10 cellular contexts compared by ENCODE assay signal in the genomic region with DNA sequence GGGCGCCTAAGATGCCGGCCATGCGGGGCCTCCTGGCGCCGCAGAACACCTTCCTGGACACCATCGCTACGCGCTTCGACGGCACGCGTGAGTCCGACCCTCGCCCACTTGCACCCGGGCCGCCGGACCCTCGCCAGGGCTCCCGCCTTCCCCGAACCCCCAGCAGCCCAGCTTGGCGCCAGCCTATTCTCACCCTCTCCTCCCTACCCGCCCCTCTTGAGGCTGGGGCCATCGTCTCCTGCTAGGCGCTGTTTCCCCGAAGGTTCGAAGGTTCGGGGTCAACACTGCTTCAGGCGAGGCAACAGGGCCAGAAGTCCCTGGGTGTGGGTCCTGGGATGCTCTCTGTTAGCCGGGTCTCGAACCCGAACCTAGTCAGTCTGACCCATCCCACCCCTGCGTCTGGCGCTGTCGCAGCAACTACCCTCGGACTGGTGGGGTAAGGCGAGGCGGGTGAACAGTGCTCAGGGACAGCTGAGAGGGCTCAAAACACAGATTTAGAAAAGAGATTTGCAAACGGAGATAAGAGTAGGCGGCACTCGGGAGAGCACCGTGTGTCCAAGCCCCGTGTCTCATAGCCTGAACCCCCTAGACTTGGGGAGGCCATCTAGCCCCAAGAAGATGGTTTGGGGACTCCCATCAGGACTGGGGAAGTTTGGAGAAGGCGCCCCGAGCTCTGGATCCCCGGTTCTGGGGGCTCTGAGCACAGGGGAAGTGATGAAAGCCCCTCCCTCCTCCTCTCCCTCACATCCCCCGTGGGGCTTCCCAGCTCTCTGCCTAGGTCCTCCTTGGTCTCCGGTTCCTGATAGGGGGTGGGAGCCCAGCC. TPM values are rescaled to one million over a fixed set of nuclear protein-coding genes. Genes with fewer than 3 reads are reported as not detected.
DNase-seq lines count a peak whose midpoint lies in the region; ATAC-seq, FAIRE-seq and TF ChIP-seq lines count a peak whose summit lies in the region.
"Had no signal": no experiment of that assay in that cellular context is flagged by ENCODE, and none has a peak within 500 bp of the region (broad histone marks: within the 10 kb centered on the region; RNA-seq: fewer than 3 reads in every experiment).

No MANE protein-coding gene starts in this region.

- no peak overlapping the region for H3K27ac ChIP-seq in K562 (ENCODE audit: extremely low read depth, low read depth, low read length)
- H3K27ac ChIP-seq: ovary had no signal

- no peak overlapping the region for H2AFZ ChIP-seq in K562 (ENCODE audit: low read depth, low read length)

- TF ChIP-seq EP300 in K562 (IDR thresholded peaks at IDR 0.05; ENCODE audit: low read length) = no peak

- intact Hi-C loops in Caco-2 (cut with micrococcal nuclease; ENCODE audit: unreplicated experiment) = no loop called here
- intact Hi-C loops in K562 (cut with micrococcal nuclease) = no loop called here

- H3K27me3 Mint-ChIP-seq in Caco-2 (ENCODE audit: insufficient read depth, unreplicated experiment) (peaks cover 10% of the 10 kb centered on the region), nephron (ENCODE audit: low read depth) (peaks cover 92% of the 10 kb centered on the region)

- 0 out of 2 replicates have a peak, but pooled peaks cover 9% of the 10 kb centered on the region for H4K20me1 ChIP-seq in K562 (replicated peaks; ENCODE audit: control insufficient read depth, insufficient read depth, low read length)

- H3K9me3 Mint-ChIP-seq in Caco-2 (ENCODE audit: unreplicated experiment) (no peaks in the 10 kb centered on the region), nephron (no peaks in the 10 kb centered on the region)

- no peak overlapping the region for H3K9ac ChIP-seq in K562 (ENCODE audit: insufficient read depth in 1 of 2, low read depth in 2 of 2, low read length in 2 of 2)

- FAIRE-seq in K562 (lab: Jason Lieb, UNC) = no peak

- no peak for TF ChIP-seq RAD21 in K562 (CRISPR knock-in tag; conservative IDR thresholded peaks at IDR 0.05 in 1 of 2, IDR thresholded peaks at IDR 0.05 in 1 of 2)

- CTCF ChIA-PET in Caco-2 (lab: Charles Lee) = interaction anchor here (0.6 to 2.3 kb wide), 2 partner anchors 181 to 193 kb away, joined by 3 to 10 read pairs; no protein-coding TSS in a partner anchor
- CTCF ChIA-PET in K562 (lab: Yijun Ruan, JAX; ENCODE audit: low intra/inter-chr PET ratio) = no interaction called here

- DNase-seq in Caco-2 = no peak
- peak in 1 of 2 experiments; percentile 9 for DNase-seq in HAP-1 (ENCODE audit: low spot score in 2 of 2)
- no peak for DNase-seq in K562 (ENCODE audit: extremely low read depth in 1 of 4, low spot score in 3 of 4)
- DNase-seq in NCI-H146 treated with DMSO at 0.1 percent for 48 hours (lab: John Stamatoyannopoulos, UW; ENCODE audit: unreplicated experiment) = no peak

- no peak overlapping the region for H3K4me2 ChIP-seq in K562 (ENCODE audit: insufficient read depth, low read length)

- no peaks in the 10 kb centered on the region for H3K79me2 ChIP-seq in K562 (ENCODE audit: control insufficient read depth, insufficient read depth, low read length)

- H3K4me1 ChIP-seq in Caco-2 (peaks cover 10% of the 10 kb centered on the region), HAP-1 (peaks cover 3% of the 10 kb centered on the region), K562 (replicated peaks in 1 of 2; ENCODE audit: control insufficient read depth in 2 of 2, insufficient read depth in 2 of 2, low read length in 2 of 2) (peaks cover 0 to 46% of the 10 kb centered on the region in 2 experiments; a peak in 4 of 5 replicates)

- no peaks in the 10 kb centered on the region for H3K36me3 ChIP-seq in Caco-2 (ENCODE audit: control insufficient read depth, insufficient read depth, low read length)
- H3K36me3 ChIP-seq in HAP-1 (replicated peaks) = no peaks in the 10 kb centered on the region
- H3K36me3 ChIP-seq in K562 (ENCODE audit: control insufficient read depth, insufficient read depth, low read length) = no peaks in the 10 kb centered on the region
- H3K36me3 ChIP-seq: ovary had no signal

- H3K9me3 ChIP-seq in Caco-2 (no peaks in the 10 kb centered on the region), HAP-1 (no peaks in the 10 kb centered on the region), K562 (replicated peaks; ENCODE audit: control insufficient read depth, insufficient read depth, low read depth, low read length) (no peaks in the 10 kb centered on the region)
- H3K9me3 ChIP-seq: ovary had no signal

- no peak for ATAC-seq in K562
- ATAC-seq in HG02885 (IDR thresholded peaks at IDR 0.05; ENCODE audit: poor library complexity, unreplicated experiment) = no peak
- ATAC-seq in HG03095 (IDR thresholded peaks at IDR 0.05; ENCODE audit: unreplicated experiment) = no peak
- ATAC-seq in HG03521 (IDR thresholded peaks at IDR 0.05; ENCODE audit: unreplicated experiment) = no peak

- peaks cover 3% of the 10 kb centered on the region for H3K9me1 ChIP-seq in K562 (ENCODE audit: control insufficient read depth, insufficient read depth, low read length)

- H3K4me1 Mint-ChIP-seq in Caco-2 (ENCODE audit: low read depth, unreplicated experiment) (no peaks in the 10 kb centered on the region), nephron (peaks cover 24% of the 10 kb centered on the region)

- BruUV-seq in Caco-2 (replicated peaks; lab: Mats Ljungman, UMichigan) (no TSS peak), K562 (replicated peaks; lab: Mats Ljungman, UMichigan) (no TSS peak)

- WGBS in K562 (ENCODE audit: insufficient coverage, low coverage, missing lambda C conversion rate) = 18% methylated on average over 30 of the region's 47 CpGs

- TF ChIP-seq POLR2A in K562 (conservative IDR thresholded peaks at IDR 0.05) = no peak

- H3K36me3 Mint-ChIP-seq in Caco-2 (ENCODE audit: insufficient read depth, unreplicated experiment) (no peaks in the 10 kb centered on the region), nephron (ENCODE audit: low read depth) (no peaks in the 10 kb centered on the region)

- H3K27me3 ChIP-seq in Caco-2 (replicated peaks; ENCODE audit: control insufficient read depth, insufficient read depth, low read length) = peaks cover 4% of the 10 kb centered on the region; the same call in 1 of the 2 replicates
- peaks cover 4% of the 10 kb centered on the region; the same call in 1 of the 2 replicates for H3K27me3 ChIP-seq in HAP-1 (ENCODE audit: low read depth)
- peaks cover 14 to 34% of the 10 kb centered on the region in 2 experiments for H3K27me3 ChIP-seq in K562 (ENCODE audit: control insufficient read depth in 2 of 2, insufficient read depth in 2 of 2, low read length in 2 of 2)
- H3K27me3 ChIP-seq: ovary had no signal

- no peak for TF ChIP-seq CTCF in Caco-2 (IDR thresholded peaks at IDR 0.05; ENCODE audit: insufficient read depth in 1 of 2, low read depth in 1 of 2, low read length in 1 of 2, severe bottlenecking in 1 of 2, unreplicated experiment in 1 of 2)
- TF ChIP-seq CTCF in K562 (IDR thresholded peaks at IDR 0.05 in 2 of 3, conservative IDR thresholded peaks at IDR 0.05 in 1 of 3; ENCODE audit: insufficient read depth in 2 of 3, low read depth in 1 of 3, low read length in 3 of 3) = no peak
- TF ChIP-seq CTCF in nephron (IDR thresholded peaks at IDR 0.05; ENCODE audit: unreplicated experiment in 3 of 3) = no peak

- no peak overlapping the region for H3K27ac Mint-ChIP-seq in Caco-2 (ENCODE audit: unreplicated experiment)
- no peak overlapping the region for H3K27ac Mint-ChIP-seq in nephron

- POLR2A ChIA-PET in Caco-2 (lab: Charles Lee) = no interaction called here
- POLR2A ChIA-PET in K562 (lab: Yijun Ruan, JAX) = no interaction called here

- in situ Hi-C loops in HAP-1 (cut with MboI; ENCODE audit: low sequenced_read_pairs) (no loop called here), K562 (cut with MboI) (no loop called here)

- H3K4me3 ChIP-seq in Caco-2 (ENCODE audit: low read depth, low read length) (no peak overlapping the region), HAP-1 (peak overlapping the region; percentile 14; the same call in 1 of the 2 replicates), K562 (no peak overlapping the region)

- H3K4me3 Mint-ChIP-seq in Caco-2 (ENCODE audit: unreplicated experiment) (peak overlapping the region; percentile 63), nephron (peak overlapping the region; percentile 67 to 77 (median 68))

RNA-seq across cellular contexts. Expression of a gene that starts 0.8 kb away (rescaled TPM):
- total RNA-seq in Caco-2 (2022) (0.16 and 0.27 TPM in 2 replicates), K562 (2014; rRNA removed) (0.08 TPM in 1 of 2 replicates, not detected in the other), K562 (2014; rRNA removed; fragmentation: Illumina TruSeq; extraction: Trizol) (not detected in 2 replicates), K562 (2015; rRNA removed; fragmentation: Illumina TruSeq; extraction: Trizol) (not detected in 2 replicates), K562 (2021) (0.09 and 0.29 TPM in 2 replicates)
- total RNA-seq in K562 (2011; cell fraction: chromatin; rRNA removed; ENCODE audit: low replicate concordance) = not detected in 2 replicates
- 0.17 TPM in 1 of 2 replicates, not detected in the other for total RNA-seq in K562 (2011; cell fraction: nucleolus; rRNA removed)
- total RNA-seq in K562 (2011; cell fraction: nucleoplasm; rRNA removed) = not detected in 2 replicates
- polyA plus RNA-seq in K562 (2011; rRNA removed) (0.01 and 0.04 TPM in 2 replicates), K562 (2014; fragmentation: Illumina TruSeq; extraction: Trizol) (not detected in 2 replicates), K562 (2014; fragmentation: Nextera tagmentation; extraction: Ambion mirVana) (not detected), K562 (2014; rRNA removed) (0.09 TPM in 1 of 2 replicates, not detected in the other)
- 0.01 and 0.12 TPM in 2 replicates for polyA plus RNA-seq in K562 (2011; cell fraction: cytosol; rRNA removed)
- 0.10 and 0.28 TPM in 2 replicates for polyA plus RNA-seq in K562 (2011; cell fraction: nucleus; rRNA removed)
- 0.04 and 0.05 TPM in 2 replicates for polyA plus RNA-seq in K562 (2012)
- polyA minus RNA-seq in K562 (2011; rRNA and poly(A)+ RNA removed) = not detected in 2 replicates
- not detected in 2 replicates for polyA minus RNA-seq in K562 (2011; cell fraction: cytosol; rRNA and poly(A)+ RNA removed)
- polyA minus RNA-seq in K562 (2011; cell fraction: nucleus; rRNA and poly(A)+ RNA removed) = under 0.01 TPM in 1 of 2 replicates, not detected in the other
- total RNA-seq: glomerular endothelial cell had no signal

RNA-seq across cellular contexts. Expression of a gene that starts 28.3 kb away (rescaled TPM):
- total RNA-seq in Caco-2 (2022) (115 and 122 TPM in 2 replicates), K562 (2014; rRNA removed) (69.2 and 95.6 TPM in 2 replicates), K562 (2014; rRNA removed; fragmentation: Illumina TruSeq; extraction: Trizol) (36.4 and 50.0 TPM in 2 replicates), K562 (2015; rRNA removed; fragmentation: Illumina TruSeq; extraction: Trizol) (71.7 and 73.2 TPM in 2 replicates), K562 (2021) (88.0 and 94.5 TPM in 2 replicates)
- total RNA-seq in K562 (2011; cell fraction: chromatin; rRNA removed; ENCODE audit: low replicate concordance) = 48.3 and 157 TPM in 2 replicates
- total RNA-seq in K562 (2011; cell fraction: nucleolus; rRNA removed) = 116 and 118 TPM in 2 replicates
- 68.6 and 79.4 TPM in 2 replicates for total RNA-seq in K562 (2011; cell fraction: nucleoplasm; rRNA removed)
- polyA plus RNA-seq in K562 (2011; rRNA removed) (70.1 and 89.9 TPM in 2 replicates), K562 (2014; fragmentation: Illumina TruSeq; extraction: Trizol) (74.2 and 74.9 TPM in 2 replicates), K562 (2014; fragmentation: Nextera tagmentation; extraction: Ambion mirVana) (10 to 100 TPM; 60.8 to 98.6 TPM), K562 (2014; rRNA removed) (99.9 and 100 TPM in 2 replicates)
- 99.8 and 157 TPM in 2 replicates for polyA plus RNA-seq in K562 (2011; cell fraction: cytosol; rRNA removed)
- 247 and 284 TPM in 2 replicates for polyA plus RNA-seq in K562 (2011; cell fraction: nucleus; rRNA removed)
- 64.6 and 86.3 TPM in 2 replicates for polyA plus RNA-seq in K562 (2012)
- polyA minus RNA-seq in K562 (2011; rRNA and poly(A)+ RNA removed) = 37.7 and 53.3 TPM in 2 replicates
- 40.4 and 44.8 TPM in 2 replicates for polyA minus RNA-seq in K562 (2011; cell fraction: cytosol; rRNA and poly(A)+ RNA removed)
- polyA minus RNA-seq in K562 (2011; cell fraction: nucleus; rRNA and poly(A)+ RNA removed) = 35.4 and 43.9 TPM in 2 replicates
